ENCODE assay signal across 8 cellular contexts in the genomic region with DNA sequence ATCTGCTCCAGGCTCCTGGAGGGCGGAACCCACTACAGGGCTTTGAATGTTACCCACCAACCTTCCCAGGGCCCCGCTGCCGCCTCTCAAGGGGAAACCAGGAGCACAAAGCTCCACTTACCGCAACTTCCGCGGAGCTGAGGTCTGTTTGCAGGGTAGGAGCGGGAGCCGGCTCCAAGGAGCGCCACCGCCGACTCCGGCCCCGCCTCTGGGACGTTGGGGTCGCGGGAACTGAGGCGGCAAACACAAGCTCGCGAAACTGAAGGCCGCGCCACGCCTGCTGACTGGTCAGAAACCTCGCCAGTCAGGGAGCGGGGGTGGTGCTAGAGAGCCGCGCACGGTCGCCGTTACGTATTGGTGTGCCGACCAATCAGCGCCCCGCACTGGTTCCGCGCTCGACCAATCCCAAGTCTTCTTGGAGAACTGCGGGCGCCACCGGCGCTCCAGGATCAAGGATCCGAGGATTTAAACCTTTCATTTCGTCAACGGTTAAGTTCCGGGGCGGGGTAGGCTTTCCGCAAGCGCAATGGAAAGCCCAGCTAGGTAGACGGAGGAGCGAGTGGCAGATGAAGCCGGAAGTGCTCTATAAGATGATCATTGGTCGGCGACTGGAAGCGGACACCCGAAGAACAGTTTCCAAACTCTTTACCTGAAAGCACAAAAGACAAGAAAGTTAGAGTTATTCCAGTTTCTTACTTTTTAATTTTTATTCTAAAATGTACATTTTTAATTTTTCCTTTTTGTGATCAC. TPM values are rescaled to one million over a fixed set of nuclear protein-coding genes. Genes with fewer than 3 reads are reported as not detected.
DNase-seq lines count a peak whose midpoint lies in the region; ATAC-seq and TF ChIP-seq lines count a peak whose summit lies in the region.

A gene (minus strand): TSS at position 233 of the 750 bp plus-strand sequence. CDS start 3,828 bp downstream, outside the sequence.

- peak; percentile 98 for DNase-seq in AG09319 (ENCODE audit: extremely low read depth, low read depth)
- peak; percentile 99 for DNase-seq in NCI-H446 treated with DMSO at 0.1 percent for 48 hours (lab: John Stamatoyannopoulos, UW)
- DNase-seq in cerebellum (ENCODE audit: low spot score), result peak; percentile 98
- peak; percentile 100 for DNase-seq in islet precursor cell
- peak; percentile 92 to 98 (median 98) for DNase-seq in stimulated activated CD4-positive, alpha-beta T cell treated with anti-CD3 and anti-CD28 coated beads, Interleukin-12 subunit alpha, Interleukin-12 subunit beta, amount 100 ng/mL, for 48 hours (ENCODE audit: low read depth in 2 of 3, low spot score in 1 of 3)

- peak; percentile 96 for ATAC-seq in GM19035 (IDR thresholded peaks at IDR 0.05; ENCODE audit: unreplicated experiment)
- ATAC-seq in HG03354 (IDR thresholded peaks at IDR 0.05; ENCODE audit: poor library complexity, severe bottlenecking, unreplicated experiment), result peak; percentile 98
- ATAC-seq in activated CD4-positive, CD25-positive, alpha-beta regulatory T cell treated with anti-CD3 and anti-CD28 coated beads, Interleukin-2, amount 50 U/mL, for 24 hours, result peak; percentile 98

- no peak for TF ChIP-seq CTCF in AG09319 (IDR thresholded peaks at IDR 0.05; ENCODE audit: low read depth, low read length)

RNA-seq across cellular contexts. Expression of the gene that starts here (rescaled TPM):
- total RNA-seq in cerebellum, result 10.9 TPM

Comparison
In these comparisons a context has a peak if more than half of its experiments do, and no peak if none do; other contexts are left out.
1. Peak in every context shown above with its lines: DNase-seq and ATAC-seq.